In the genomic region with DNA sequence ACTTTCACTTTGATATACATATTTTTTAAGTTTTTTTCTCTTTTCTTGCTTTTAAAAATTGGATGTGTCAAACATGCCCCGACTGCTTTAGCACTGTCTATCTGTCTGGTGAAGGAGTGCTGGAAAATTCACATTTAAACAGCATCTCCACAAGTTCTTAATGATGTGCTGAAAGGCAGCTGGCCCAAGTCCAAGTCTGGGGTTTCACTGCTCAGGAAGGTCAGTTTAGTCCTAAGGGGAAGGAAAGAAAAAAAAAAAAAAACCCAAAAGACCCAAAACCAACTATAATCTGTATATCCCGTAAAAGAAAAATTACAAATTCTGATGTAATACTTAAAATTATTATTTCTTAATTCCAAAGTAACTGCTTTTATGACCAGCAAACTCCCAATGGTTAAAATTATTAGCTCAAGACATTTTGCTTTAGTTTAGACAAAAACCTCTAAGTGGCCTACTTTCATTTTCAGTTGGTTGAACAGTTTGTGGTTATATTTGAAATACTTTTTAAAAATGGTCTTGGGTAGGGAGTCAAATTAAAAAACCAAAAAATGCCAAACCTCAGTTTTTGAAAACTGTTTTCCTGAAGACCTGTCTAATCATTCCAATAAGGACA, we compare ENCODE assay signal across 10 cellular contexts.
DNase-seq lines count a peak whose midpoint lies in the region; ATAC-seq, FAIRE-seq and TF ChIP-seq lines count a peak whose summit lies in the region.
"Had no signal": no experiment of that assay in that cellular context is flagged by ENCODE, and none has a peak within 500 bp of the region (broad histone marks: within the 10 kb centered on the region; RNA-seq: fewer than 3 reads in every experiment).

No MANE protein-coding gene starts in this region.

- intact Hi-C loops in MCF 10A (cut with micrococcal nuclease) (loop anchor here (10.0 kb wide), 1 partner anchor 962 kb away; no protein-coding TSS in a partner anchor), breast epithelium (cut with DNase I; ENCODE audit: low total_unique reads) (no loop called here), left ventricle myocardium superior (cut with micrococcal nuclease) (loop anchor here (10.0 kb wide), 2 partner anchors 252 to 732 kb away; no protein-coding TSS in a partner anchor), uterus (cut with DNase I; ENCODE audit: low total_unique reads) (no loop called here)

- no peaks in the 10 kb centered on the region for H3K4me1 ChIP-seq in breast epithelium
- no peaks in the 10 kb centered on the region for H3K4me1 ChIP-seq in uterus

- no peaks in the 10 kb centered on the region for H3K36me3 ChIP-seq in breast epithelium
- H3K36me3 ChIP-seq in uterus: no peaks in the 10 kb centered on the region
- H3K36me3 ChIP-seq: suprapubic skin had no signal

- CTCF ChIA-PET in MCF 10A (lab: Yijun Ruan, JAX): interaction anchor here (0.6 to 4.4 kb wide), 7 partner anchors 19 to 740 kb away, joined by 3 to 40 read pairs (median 4); partner anchors contain the start of gene PRDM1

- POLR2A ChIA-PET in MCF 10A (lab: Yijun Ruan, JAX): interaction anchor here (1.8 kb wide), 1 partner anchor 604 kb away, joined by 4 read pairs; the partner anchor contains the start of gene PRDM1

- TF ChIP-seq POLR2A in breast epithelium (IDR thresholded peaks at IDR 0.05): no peak
- TF ChIP-seq POLR2A in uterus (IDR thresholded peaks at IDR 0.05): no peak

- H3K4me3 ChIP-seq in breast epithelium: no peak overlapping the region
- no peak overlapping the region for H3K4me3 ChIP-seq in uterus
- H3K4me3 ChIP-seq: suprapubic skin had no signal

- no peaks in the 10 kb centered on the region for H3K36me3 Mint-ChIP-seq in MCF 10A (ENCODE audit: insufficient read depth, unreplicated experiment)
- peaks cover 11% of the 10 kb centered on the region for H3K36me3 Mint-ChIP-seq in T-helper 1 cell treated with Interleukin-12 subunit alpha and Interleukin-12 subunit beta and Interleukin-4 antibody, amounts not matched to agents 30 μg/mL and 1 μg/mL, for 36 hours (ENCODE audit: low read depth)

- peak overlapping the region; percentile 46 for H3K27ac Mint-ChIP-seq in MCF 10A (ENCODE audit: low read depth, unreplicated experiment)
- H3K27ac Mint-ChIP-seq in T-helper 1 cell treated with Interleukin-12 subunit alpha and Interleukin-12 subunit beta and Interleukin-4 antibody, amounts not matched to agents 30 μg/mL and 1 μg/mL, for 36 hours: peak overlapping the region; percentile 57

- BruUV-seq in MCF 10A (replicated peaks; lab: Mats Ljungman, UMichigan): no TSS peak

- in situ Hi-C loops in GM13976 (cut with MboI; ENCODE audit: low sequenced_read_pairs, unreplicated experiment): loop anchor here (10.0 to 25.0 kb wide), 2 partner anchors 262 to 605 kb away; partner anchors contain the start of gene PRDM1

- no peaks in the 10 kb centered on the region for H3K27me3 ChIP-seq in breast epithelium
- no peaks in the 10 kb centered on the region for H3K27me3 ChIP-seq in uterus
- H3K27me3 ChIP-seq: suprapubic skin had no signal

- no peak overlapping the region for H3K4me3 Mint-ChIP-seq in MCF 10A (ENCODE audit: unreplicated experiment)
- H3K4me3 Mint-ChIP-seq in T-helper 1 cell treated with Interleukin-12 subunit alpha and Interleukin-12 subunit beta and Interleukin-4 antibody, amounts not matched to agents 30 μg/mL and 1 μg/mL, for 36 hours: no peak overlapping the region

- H3K9me3 ChIP-seq in breast epithelium: no peaks in the 10 kb centered on the region
- H3K9me3 ChIP-seq in uterus: peaks cover 0 to 2% of the 10 kb centered on the region in 2 donors
- H3K9me3 ChIP-seq: suprapubic skin had no signal

- H3K27me3 Mint-ChIP-seq in MCF 10A (ENCODE audit: insufficient read depth, unreplicated experiment): no peaks in the 10 kb centered on the region
- H3K27me3 Mint-ChIP-seq in T-helper 1 cell treated with Interleukin-12 subunit alpha and Interleukin-12 subunit beta and Interleukin-4 antibody, amounts not matched to agents 30 μg/mL and 1 μg/mL, for 36 hours (ENCODE audit: low read depth): peaks cover 9% of the 10 kb centered on the region

- DNase-seq in MCF 10A (ENCODE audit: unreplicated experiment) (no peak), breast epithelium (ENCODE audit: low spot score in 2 of 2) (no peak), left ventricle myocardium superior (peak; percentile 67), uterus (peak; percentile 47 to 56), GM13976 (ENCODE audit: low spot score) (no peak), frontal cortex (ENCODE audit: low spot score in 2 of 2) (no peak)
- DNase-seq: activated naive CD4-positive, alpha-beta T cell treated with Interleukin-2 at 50 U/mL for 16 hours had no signal

- FAIRE-seq in frontal cortex (lab: Jason Lieb, UNC): no peak

- peaks cover under 1% of the 10 kb centered on the region for H3K9me3 Mint-ChIP-seq in MCF 10A (ENCODE audit: unreplicated experiment)
- peaks cover 5% of the 10 kb centered on the region for H3K9me3 Mint-ChIP-seq in T-helper 1 cell treated with Interleukin-12 subunit alpha and Interleukin-12 subunit beta and Interleukin-4 antibody, amounts not matched to agents 30 μg/mL and 1 μg/mL, for 36 hours

- ATAC-seq in left ventricle myocardium superior: peak; percentile 48
- ATAC-seq in GM21423 (IDR thresholded peaks at IDR 0.05; ENCODE audit: unreplicated experiment): no peak

- H3K4me1 Mint-ChIP-seq in MCF 10A (ENCODE audit: insufficient read depth, unreplicated experiment): peaks cover 27% of the 10 kb centered on the region
- H3K4me1 Mint-ChIP-seq in T-helper 1 cell treated with Interleukin-12 subunit alpha and Interleukin-12 subunit beta and Interleukin-4 antibody, amounts not matched to agents 30 μg/mL and 1 μg/mL, for 36 hours (ENCODE audit: low read depth): peaks cover 39% of the 10 kb centered on the region

- H3K27ac ChIP-seq in breast epithelium (no peak overlapping the region), uterus (peak overlapping the region in 1 of 2 donors; percentile 7)
- H3K27ac ChIP-seq: suprapubic skin had no signal

- TF ChIP-seq CTCF in MCF 10A (IDR thresholded peaks at IDR 0.05; ENCODE audit: unreplicated experiment) (no peak), breast epithelium (IDR thresholded peaks at IDR 0.05) (no peak), uterus (IDR thresholded peaks at IDR 0.05) (no peak), GM13976 (IDR thresholded peaks at IDR 0.05; ENCODE audit: borderline replicate concordance, control extremely low read depth, extremely low read depth, insufficient read depth, missing control alignments) (no peak)

Comparison
In these comparisons a context has a peak if more than half of its experiments do, and no peak if none do; other contexts are left out.
1. intact Hi-C loops: an anchor here in MCF 10A (10.0 kb wide) and left ventricle myocardium superior (10.0 kb wide); none called in breast epithelium and uterus.
2. DNase-seq: peak in left ventricle myocardium superior (single experiment) and uterus (2 of 2); none in MCF 10A (single experiment), breast epithelium (0 of 2), GM13976 (single experiment) and frontal cortex (0 of 2).